Comparison of ENCODE assay signal across 2 cellular contexts in genomic region chr3:170500462-170500861, GRCh38.
TF ChIP-seq lines count a peak whose summit lies in the region.

No MANE protein-coding gene starts in this region.

TF ChIP-seq in HepG2, 621 proteins besides CTCF, POLR2A, EP300 and RAD21:
- TF ChIP-seq AHDC1 (CRISPR knock-in tag; IDR thresholded peaks at IDR 0.05; ENCODE audit: borderline replicate concordance) = no peak
- peak; percentile 55 to 85; a peak in 3 of 4 replicates for TF ChIP-seq MAFK (conservative IDR thresholded peaks at IDR 0.05 in 1 of 2, IDR thresholded peaks at IDR 0.05 in 1 of 2; ENCODE audit: low read length in 2 of 2)
- no peak for TF ChIP-seq ZNF326 (CRISPR knock-in tag; IDR thresholded peaks at IDR 0.05; ENCODE audit: borderline replicate concordance)
- peak; percentile 67 for TF ChIP-seq MAFF (IDR thresholded peaks at IDR 0.05; ENCODE audit: low read depth, low read length)
- no peak for TF ChIP-seq RBM22 (optimal IDR thresholded peaks at IDR 0.05; ENCODE audit: low read length)
- no peak for TF ChIP-seq CBX5 (CRISPR knock-in tag; IDR thresholded peaks at IDR 0.05; ENCODE audit: borderline replicate concordance)

TF ChIP-seq in K562, 482 proteins besides CTCF, POLR2A, EP300 and RAD21:
- no peak for TF ChIP-seq POLR2AphosphoS5 (IDR thresholded peaks at IDR 0.05; ENCODE audit: control insufficient read depth, insufficient read depth, low read depth, low read length)
- no peak for TF ChIP-seq MTA3 (IDR thresholded peaks at IDR 0.05; ENCODE audit: borderline replicate concordance)
- no peak for TF ChIP-seq PRMT5 (CRISPR knock-in tag; IDR thresholded peaks at IDR 0.05)
- TF ChIP-seq ZNF280B (CRISPR knock-in tag; IDR thresholded peaks at IDR 0.05) = no peak
- no peak for TF ChIP-seq KDM4B (IDR thresholded peaks at IDR 0.05; ENCODE audit: borderline replicate concordance in 2 of 2, low read depth in 1 of 2)
- no peak for TF ChIP-seq ZNF436 (CRISPR knock-in tag; IDR thresholded peaks at IDR 0.05)
- no peak for TF ChIP-seq ZBTB26 (CRISPR knock-in tag; IDR thresholded peaks at IDR 0.05)
- no peak for TF ChIP-seq GTF3C2 (IDR thresholded peaks at IDR 0.05; ENCODE audit: borderline replicate concordance, extremely low read depth, insufficient read length)
- TF ChIP-seq ZNF23 (CRISPR knock-in tag; IDR thresholded peaks at IDR 0.05) = no peak
- TF ChIP-seq ZNF512 (tag; IDR thresholded peaks at IDR 0.05) = no peak
- no peak for TF ChIP-seq SMAD4 (CRISPR knock-in tag; conservative IDR thresholded peaks at IDR 0.05)
- peak; percentile 40; the same call in 1 of the 2 replicates for TF ChIP-seq MAFK (IDR thresholded peaks at IDR 0.05; ENCODE audit: low read length)
- TF ChIP-seq LCOR (CRISPR knock-in tag; IDR thresholded peaks at IDR 0.05) = no peak
- TF ChIP-seq ZNF316 (IDR thresholded peaks at IDR 0.05) = peak; percentile 82
- TF ChIP-seq ZNF121 (CRISPR knock-in tag; conservative IDR thresholded peaks at IDR 0.05) = no peak
- no peak for TF ChIP-seq SAP30 (IDR thresholded peaks at IDR 0.05; ENCODE audit: borderline replicate concordance, insufficient read depth, low read depth, low read length, poor library complexity, severe bottlenecking)
- TF ChIP-seq NELFE (IDR thresholded peaks at IDR 0.05; ENCODE audit: insufficient read depth, insufficient read length) = no peak
- TF ChIP-seq PKNOX1 (IDR thresholded peaks at IDR 0.05) = no peak
- no peak for TF ChIP-seq HINFP (tag; conservative IDR thresholded peaks at IDR 0.05; ENCODE audit: low read depth)
- TF ChIP-seq C11orf30 (IDR thresholded peaks at IDR 0.05; ENCODE audit: low read depth) = peak; percentile 59
- no peak for TF ChIP-seq ATF3 (IDR thresholded peaks at IDR 0.05)
- no peak for TF ChIP-seq ATF3 (CRISPR knock-in tag; conservative IDR thresholded peaks at IDR 0.05)
- no peak for TF ChIP-seq MLLT1 (IDR thresholded peaks at IDR 0.05)
- TF ChIP-seq MAFF (IDR thresholded peaks at IDR 0.05; ENCODE audit: low read length) = peak; percentile 63
- TF ChIP-seq MIER1 (IDR thresholded peaks at IDR 0.05; ENCODE audit: low read depth) = no peak
- no peak for TF ChIP-seq CBX2 (IDR thresholded peaks at IDR 0.05; ENCODE audit: insufficient read depth, low read length, poor library complexity, severe bottlenecking)
- no peak for TF ChIP-seq PHF20 (IDR thresholded peaks at IDR 0.05; ENCODE audit: partially characterized antibody)
- TF ChIP-seq MAFG (tag; conservative IDR thresholded peaks at IDR 0.05) = peak; percentile 37; the same call in 1 of the 2 replicates
